In the genomic region with DNA sequence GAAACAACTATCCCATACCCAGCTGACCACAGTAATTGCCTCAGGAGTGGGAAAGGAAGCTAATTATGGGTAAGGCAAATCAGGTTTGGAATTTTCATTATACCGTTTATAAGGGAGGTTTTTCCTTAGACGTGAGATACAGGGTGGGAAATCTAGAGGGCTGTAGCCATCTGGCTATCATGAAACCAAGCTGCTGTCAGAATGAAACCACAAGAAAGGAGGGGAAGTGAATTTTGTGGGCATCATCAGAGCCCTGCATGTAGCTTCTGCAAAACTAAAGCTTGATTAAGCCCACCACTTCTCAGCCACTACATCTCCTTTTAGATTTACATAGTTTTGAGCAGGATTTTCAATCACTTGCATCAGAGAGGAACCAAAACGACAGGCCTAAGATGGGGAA, we compare ENCODE assay signal across 13 cellular contexts.
DNase-seq lines count a peak whose midpoint lies in the region; ATAC-seq and TF ChIP-seq lines count a peak whose summit lies in the region.
"Had no signal": no experiment of that assay in that cellular context is flagged by ENCODE, and none has a peak within 500 bp of the region (broad histone marks: within the 10 kb centered on the region; RNA-seq: fewer than 3 reads in every experiment).

No MANE protein-coding gene starts in this region.

- no peaks in the 10 kb centered on the region for H4K20me1 ChIP-seq in SK-N-SH (ENCODE audit: insufficient read depth)

- H3K36me3 ChIP-seq in SK-N-SH (replicated peaks in 1 of 2; ENCODE audit: control insufficient read depth in 1 of 2, insufficient read depth in 2 of 2, low read length in 1 of 2), result no peaks in the 10 kb centered on the region
- no peaks in the 10 kb centered on the region for H3K36me3 ChIP-seq in testis (ENCODE audit: low read depth, missing control alignments)
- H3K36me3 ChIP-seq: upper lobe of left lung had no signal

- H3K4me1 ChIP-seq in SK-N-SH (ENCODE audit: control insufficient read depth in 1 of 2, insufficient read depth in 2 of 2, low read depth in 1 of 2, low read length in 1 of 2) (peaks cover 0 to 18% of the 10 kb centered on the region in 2 experiments; a peak in 2 of 4 replicates), testis (no peaks in the 10 kb centered on the region)
- H3K4me1 ChIP-seq: upper lobe of left lung had no signal

- H3K27ac ChIP-seq in SK-N-SH (ENCODE audit: low read depth in 2 of 2, low read length in 1 of 2) (peak overlapping the region in 1 of 2 experiments; percentile 62; a peak in 1 of 4 replicates), testis (no peak overlapping the region)
- H3K27ac ChIP-seq: upper lobe of left lung had no signal

- CTCF ChIA-PET in SK-N-SH (lab: Yijun Ruan, JAX), result interaction anchor here (1.1 to 1.9 kb wide), 2 partner anchors 8 to 9 kb away, joined by 4 to 5 read pairs; no protein-coding TSS in a partner anchor

- H3K9me3 ChIP-seq in SK-N-SH (no peaks in the 10 kb centered on the region), testis (no peaks in the 10 kb centered on the region)
- H3K9me3 ChIP-seq: upper lobe of left lung had no signal

- POLR2A ChIA-PET in SK-N-SH (lab: Yijun Ruan, JAX), result no interaction called here

- no peak for TF ChIP-seq CTCF in SK-N-SH (IDR thresholded peaks at IDR 0.05)
- TF ChIP-seq CTCF in testis (IDR thresholded peaks at IDR 0.05), result no peak

- H3K4me3 ChIP-seq in SK-N-SH (ENCODE audit: low read depth in 2 of 2, low read length in 1 of 2), result no peak overlapping the region
- no peak overlapping the region for H3K4me3 ChIP-seq in testis
- H3K4me3 ChIP-seq: upper lobe of left lung had no signal

- WGBS in SK-N-SH (ENCODE audit: low lambda C conversion rate), result 49% methylated on average over 3 of the region's 3 CpGs
- WGBS in testis, 2 donors, result 38 to 76% methylated on average over 3 of the region's 3 CpGs

- TF ChIP-seq EP300 in SK-N-SH (IDR thresholded peaks at IDR 0.05; ENCODE audit: borderline replicate concordance in 1 of 2, low read depth in 1 of 2, low read length in 1 of 2), result no peak

- H3K27me3 ChIP-seq in SK-N-SH (ENCODE audit: insufficient read depth) (no peaks in the 10 kb centered on the region), testis (no peaks in the 10 kb centered on the region)
- H3K27me3 ChIP-seq: upper lobe of left lung had no signal

- no peaks in the 10 kb centered on the region for H3K9me2 ChIP-seq in SK-N-SH

- no peak overlapping the region for H2AFZ ChIP-seq in SK-N-SH (ENCODE audit: low read depth)

- no peaks in the 10 kb centered on the region for H3K79me2 ChIP-seq in SK-N-SH (ENCODE audit: insufficient read depth)

- no peak for TF ChIP-seq RAD21 in SK-N-SH (IDR thresholded peaks at IDR 0.05; ENCODE audit: low read length)

- H3F3A ChIP-seq in SK-N-SH (replicated peaks; ENCODE audit: insufficient read depth), result no peaks in the 10 kb centered on the region

- no peak overlapping the region for H3K4me2 ChIP-seq in SK-N-SH

- intact Hi-C loops in sciatic nerve (cut with DNase I), result no loop called here
- intact Hi-C loops in testis (cut with DNase I; ENCODE audit: low total_unique reads), result no loop called here

- no peak for TF ChIP-seq POLR2A in testis (IDR thresholded peaks at IDR 0.05)

- DNase-seq in SK-N-SH (no peak), NCI-H524 (lab: John Stamatoyannopoulos, UW) (peak; percentile 42 to 84), sciatic nerve (ENCODE audit: low spot score) (no peak), COLO829 (ENCODE audit: low spot score) (no peak), testis (no peak)
- DNase-seq in activated CD8-positive, alpha-beta memory T cell treated with anti-CD3 and anti-CD28 coated beads, Interleukin-2, amount 50 U/mL, for 4 hours, result no peak
- DNase-seq: activated T-cell treated with anti-CD3 and anti-CD28 coated beads, Interleukin-2, amount 50 U/mL, for 48 hours; hippocampal formation; NCI-H2107; stimulated activated CD4-positive, alpha-beta T cell treated with anti-CD3 and anti-CD28 coated beads, Interleukin-4, amount 100 ng/mL, for 4 hours; upper lobe of left lung had no signal

- no peak overlapping the region for H3K9ac ChIP-seq in SK-N-SH

- peak; percentile 37; the same call in 1 of the 3 replicates for ATAC-seq in SK-N-SH treated with all-trans-retinoic acid at 6 μM for 48 hours
- peak; percentile 56 for ATAC-seq in HG02798 (IDR thresholded peaks at IDR 0.05; ENCODE audit: poor library complexity, unreplicated experiment)
- ATAC-seq in sciatic nerve, result peak; percentile 72

TF ChIP-seq in SK-N-SH treated with all-trans-retinoic acid at 6 μM for 48 hours, 23 proteins besides CTCF, POLR2A, EP300 and RAD21 (continues in another document):
- TF ChIP-seq TOX (CRISPR knock-in tag; IDR thresholded peaks at IDR 0.05; ENCODE audit: borderline replicate concordance), result no peak
- no peak for TF ChIP-seq RARB (CRISPR knock-in tag; IDR thresholded peaks at IDR 0.05)
- TF ChIP-seq CSDC2 (CRISPR knock-in tag; IDR thresholded peaks at IDR 0.05), result no peak
- no peak for TF ChIP-seq PPARA (CRISPR knock-in tag; IDR thresholded peaks at IDR 0.05; ENCODE audit: borderline replicate concordance)
- TF ChIP-seq GLIS3 (CRISPR knock-in tag; IDR thresholded peaks at IDR 0.05), result no peak
- TF ChIP-seq, protein P1, sequence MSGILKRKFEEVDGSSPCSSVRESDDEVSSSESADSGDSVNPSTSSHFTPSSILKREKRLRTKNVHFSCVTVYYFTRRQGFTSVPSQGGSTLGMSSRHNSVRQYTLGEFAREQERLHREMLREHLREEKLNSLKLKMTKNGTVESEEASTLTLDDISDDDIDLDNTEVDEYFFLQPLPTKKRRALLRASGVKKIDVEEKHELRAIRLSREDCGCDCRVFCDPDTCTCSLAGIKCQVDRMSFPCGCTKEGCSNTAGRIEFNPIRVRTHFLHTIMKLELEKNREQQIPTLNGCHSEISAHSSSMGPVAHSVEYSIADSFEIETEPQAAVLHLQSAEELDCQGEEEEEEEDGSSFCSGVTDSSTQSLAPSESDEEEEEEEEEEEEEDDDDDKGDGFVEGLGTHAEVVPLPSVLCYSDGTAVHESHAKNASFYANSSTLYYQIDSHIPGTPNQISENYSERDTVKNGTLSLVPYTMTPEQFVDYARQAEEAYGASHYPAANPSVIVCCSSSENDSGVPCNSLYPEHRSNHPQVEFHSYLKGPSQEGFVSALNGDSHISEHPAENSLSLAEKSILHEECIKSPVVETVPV (CRISPR knock-in tag; IDR thresholded peaks at IDR 0.05), result no peak
- no peak for TF ChIP-seq OSR1 (CRISPR knock-in tag; IDR thresholded peaks at IDR 0.05)

TF ChIP-seq in SK-N-SH, 30 proteins besides CTCF, POLR2A, EP300 and RAD21:
- no peak for TF ChIP-seq FOXJ3 (CRISPR knock-in tag; IDR thresholded peaks at IDR 0.05)
- TF ChIP-seq TCF12 (IDR thresholded peaks at IDR 0.05), result no peak
- TF ChIP-seq MEF2A (IDR thresholded peaks at IDR 0.05; ENCODE audit: borderline replicate concordance, low read depth), result no peak
- TF ChIP-seq FOSL2 (IDR thresholded peaks at IDR 0.05; ENCODE audit: borderline replicate concordance, low read depth), result no peak
- TF ChIP-seq YY1 (IDR thresholded peaks at IDR 0.05; ENCODE audit: low read depth), result no peak
- TF ChIP-seq, protein P2, sequence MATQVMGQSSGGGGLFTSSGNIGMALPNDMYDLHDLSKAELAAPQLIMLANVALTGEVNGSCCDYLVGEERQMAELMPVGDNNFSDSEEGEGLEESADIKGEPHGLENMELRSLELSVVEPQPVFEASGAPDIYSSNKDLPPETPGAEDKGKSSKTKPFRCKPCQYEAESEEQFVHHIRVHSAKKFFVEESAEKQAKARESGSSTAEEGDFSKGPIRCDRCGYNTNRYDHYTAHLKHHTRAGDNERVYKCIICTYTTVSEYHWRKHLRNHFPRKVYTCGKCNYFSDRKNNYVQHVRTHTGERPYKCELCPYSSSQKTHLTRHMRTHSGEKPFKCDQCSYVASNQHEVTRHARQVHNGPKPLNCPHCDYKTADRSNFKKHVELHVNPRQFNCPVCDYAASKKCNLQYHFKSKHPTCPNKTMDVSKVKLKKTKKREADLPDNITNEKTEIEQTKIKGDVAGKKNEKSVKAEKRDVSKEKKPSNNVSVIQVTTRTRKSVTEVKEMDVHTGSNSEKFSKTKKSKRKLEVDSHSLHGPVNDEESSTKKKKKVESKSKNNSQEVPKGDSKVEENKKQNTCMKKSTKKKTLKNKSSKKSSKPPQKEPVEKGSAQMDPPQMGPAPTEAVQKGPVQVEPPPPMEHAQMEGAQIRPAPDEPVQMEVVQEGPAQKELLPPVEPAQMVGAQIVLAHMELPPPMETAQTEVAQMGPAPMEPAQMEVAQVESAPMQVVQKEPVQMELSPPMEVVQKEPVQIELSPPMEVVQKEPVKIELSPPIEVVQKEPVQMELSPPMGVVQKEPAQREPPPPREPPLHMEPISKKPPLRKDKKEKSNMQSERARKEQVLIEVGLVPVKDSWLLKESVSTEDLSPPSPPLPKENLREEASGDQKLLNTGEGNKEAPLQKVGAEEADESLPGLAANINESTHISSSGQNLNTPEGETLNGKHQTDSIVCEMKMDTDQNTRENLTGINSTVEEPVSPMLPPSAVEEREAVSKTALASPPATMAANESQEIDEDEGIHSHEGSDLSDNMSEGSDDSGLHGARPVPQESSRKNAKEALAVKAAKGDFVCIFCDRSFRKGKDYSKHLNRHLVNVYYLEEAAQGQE (IDR thresholded peaks at IDR 0.05; ENCODE audit: low read depth, low read length), result no peak
- TF ChIP-seq EZH2phosphoT487 (IDR thresholded peaks at IDR 0.05; ENCODE audit: borderline replicate concordance, low read depth), result no peak
- TF ChIP-seq NRF1 (IDR thresholded peaks at IDR 0.05; ENCODE audit: low read depth, low read length), result no peak

Comparison
In these comparisons a context has a peak if more than half of its experiments do, and no peak if none do; other contexts are left out.
1. DNase-seq: peak in NCI-H524 (2 of 2); none in SK-N-SH (single experiment), sciatic nerve (single experiment), COLO829 (single experiment), testis (single experiment) and activated CD8-positive, alpha-beta memory T cell treated with anti-CD3 and anti-CD28 coated beads, Interleukin-2, amount 50 U/mL, for 4 hours (single experiment).
2. Peak in every context shown above with its lines, with median percentiles within 50 percentile points of each other: ATAC-seq.